21 cellular contexts compared by ENCODE assay signal in the genomic region with DNA sequence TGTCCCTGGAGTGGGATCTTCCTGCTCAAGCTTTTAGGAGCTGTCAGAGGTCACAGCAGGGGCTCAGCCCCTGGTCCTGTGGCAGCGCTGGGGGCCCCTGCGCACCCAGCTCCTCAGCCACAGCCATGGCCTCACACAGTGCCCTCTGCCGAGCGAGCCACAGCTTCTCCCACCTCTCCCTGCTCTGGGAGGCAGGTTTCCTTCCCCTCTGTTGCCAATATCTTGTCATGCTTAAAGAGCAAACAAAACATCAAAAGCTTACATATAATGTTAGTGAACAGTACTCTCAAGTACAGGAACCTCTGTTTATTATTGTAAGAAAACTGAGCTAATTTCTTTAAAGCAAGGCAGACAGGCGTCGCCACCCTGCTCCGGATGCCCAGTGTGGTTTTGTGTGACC.
"Had no signal": no experiment of that assay in that cellular context is flagged by ENCODE, and none has a peak within 500 bp of the region (broad histone marks: within the 10 kb centered on the region; RNA-seq: fewer than 3 reads in every experiment).

No MANE protein-coding gene starts in this region.

- DNase-seq: activated CD4-positive, alpha-beta T cell treated with anti-CD3 and anti-CD28 coated beads, Interleukin-2, amount 10 ng/mL, durations not matched to agents 24 days and 14 days; activated CD4-positive, CD25-positive, alpha-beta regulatory T cell; activated CD8-positive, alpha-beta T cell treated with anti-CD3 and anti-CD28 coated beads for 36 hours; activated naive CD4-positive, alpha-beta T cell treated with Interleukin-2 at 50 U/mL for 16 hours; activated naive CD8-positive, alpha-beta T cell treated with anti-CD3 and anti-CD28 coated beads, Interleukin-2, amount 10 ng/mL, durations not matched to agents 7 days and 5 days; activated T-cell treated with anti-CD3 and anti-CD28 coated beads, Interleukin-2, amount 50 U/mL, for 1 hour; amygdala; central memory CD4-positive, alpha-beta T cell; colonic mucosa; hypothalamus; stimulated activated CD4-positive, alpha-beta T cell treated with anti-CD3 and anti-CD28 coated beads, Interleukin-12 subunit alpha, Interleukin-12 subunit beta, amount 100 ng/mL, for 4 hours; stimulated activated CD4-positive, alpha-beta T cell treated with anti-CD3 and anti-CD28 coated beads, Interleukin-2, amount 100 ng/mL, for 24 hours; stomach; T1000; trophoblast cell had no signal

- H3K36me3 Mint-ChIP-seq: activated naive CD8-positive, alpha-beta T cell treated with anti-CD3 and anti-CD28 coated beads, Interleukin-2, amount 10 ng/mL, durations not matched to agents 7 days and 5 days had no signal

- H3K4me1 ChIP-seq: colonic mucosa, left lung, right atrium auricular region had no signal

- ATAC-seq: activated CD8-positive, alpha-beta T cell treated with anti-CD3 and anti-CD28 coated beads for 36 hours; activated T-helper 17 cell treated with anti-CD3 and anti-CD28 coated beads, Interleukin-2, amount 50 U/mL, for 72 hours; left lung had no signal

- H3K4me3 Mint-ChIP-seq: activated CD4-positive, alpha-beta T cell treated with anti-CD3 and anti-CD28 coated beads, Interleukin-2, amount 10 ng/mL, durations not matched to agents 24 days and 14 days; activated CD8-positive, alpha-beta T cell treated with anti-CD3 and anti-CD28 coated beads for 36 hours; activated naive CD8-positive, alpha-beta T cell treated with anti-CD3 and anti-CD28 coated beads, Interleukin-2, amount 10 ng/mL, durations not matched to agents 7 days and 5 days; activated T-helper 17 cell treated with anti-CD3 and anti-CD28 coated beads, Interleukin-2, amount 50 U/mL, for 72 hours had no signal

- FAIRE-seq: frontal cortex, keratinocyte had no signal

- H3K4me3 ChIP-seq: colonic mucosa, left lung, right atrium auricular region, stomach had no signal

- H3K36me3 ChIP-seq: colonic mucosa, left lung, right atrium auricular region, stomach had no signal

- H3K27me3 ChIP-seq: colonic mucosa, right atrium auricular region had no signal

- H3K9me3 ChIP-seq: colonic mucosa, left lung, right atrium auricular region, stomach had no signal

- H3K27ac Mint-ChIP-seq: activated CD4-positive, alpha-beta T cell treated with anti-CD3 and anti-CD28 coated beads, Interleukin-2, amount 10 ng/mL, durations not matched to agents 24 days and 14 days; activated CD8-positive, alpha-beta T cell treated with anti-CD3 and anti-CD28 coated beads for 36 hours; activated naive CD8-positive, alpha-beta T cell treated with anti-CD3 and anti-CD28 coated beads, Interleukin-2, amount 10 ng/mL, durations not matched to agents 7 days and 5 days; activated T-helper 17 cell treated with anti-CD3 and anti-CD28 coated beads, Interleukin-2, amount 50 U/mL, for 72 hours; progenitor cell of endocrine pancreas had no signal

- H3K4me1 Mint-ChIP-seq: activated CD4-positive, alpha-beta T cell treated with anti-CD3 and anti-CD28 coated beads, Interleukin-2, amount 10 ng/mL, durations not matched to agents 24 days and 14 days; activated T-helper 17 cell treated with anti-CD3 and anti-CD28 coated beads, Interleukin-2, amount 50 U/mL, for 72 hours had no signal

- H3K27ac ChIP-seq: colonic mucosa, left lung, right atrium auricular region, stomach had no signal

- H3K9me3 Mint-ChIP-seq: activated CD4-positive, alpha-beta T cell treated with anti-CD3 and anti-CD28 coated beads, Interleukin-2, amount 10 ng/mL, durations not matched to agents 24 days and 14 days; activated CD8-positive, alpha-beta T cell treated with anti-CD3 and anti-CD28 coated beads for 36 hours; activated naive CD8-positive, alpha-beta T cell treated with anti-CD3 and anti-CD28 coated beads, Interleukin-2, amount 10 ng/mL, durations not matched to agents 7 days and 5 days; activated T-helper 17 cell treated with anti-CD3 and anti-CD28 coated beads, Interleukin-2, amount 50 U/mL, for 72 hours had no signal
